In genomic region chr2:64750001-64750816, GRCh38 we compare ENCODE assay signal across 8 cellular contexts.
A peak's percentile ranks its signal among the peaks of the same experiment; 100 is the strongest.
DNase-seq lines count a peak whose midpoint lies in the region; ATAC-seq lines count a peak whose summit lies in the region.

No MANE protein-coding gene starts in this region.

- peak overlapping the region; percentile 80 to 97 (median 86) for H3K4me2 ChIP-seq in BLaER1 treated with 17β-estradiol and CSF1 and Interleukin-3, amounts not matched to agents 10 nM and 100 nM

- CTCF ChIA-PET in activated CD4-positive, alpha-beta T cell treated with anti-CD3 and anti-CD28 coated beads for 36 hours (lab: Charles Lee): interaction anchor here (0.6 to 6.5 kb wide), 18 partner anchors 9 to 123 kb away, joined by 3 to 50 read pairs (median 4); partner anchors contain the start of gene SERTAD2

- peaks cover 0 to 37% (median 27%) of the 10 kb centered on the region in 11 experiments; a peak in 20 of 22 replicates for H3K27me3 ChIP-seq in BLaER1 treated with 17β-estradiol and CSF1 and Interleukin-3, amounts not matched to agents 10 nM and 100 nM
- peaks cover 21% of the 10 kb centered on the region for H3K27me3 ChIP-seq in HUES64 (ENCODE audit: insufficient read depth, low read length)

- intact Hi-C loops in activated CD4-positive, alpha-beta T cell treated with anti-CD3 and anti-CD28 coated beads for 36 hours (cut with DNase I, micrococcal nuclease): loop anchor here (1.0 to 5.0 kb wide), 14 partner anchors 12 to 909 kb away; partner anchors contain the start of genes ACTR2 (in 1 of the 2), SPRED2 (in 1 of the 2) and UGP2 (in 1 of the 2)

- H3K9ac ChIP-seq in BLaER1 treated with 17β-estradiol and CSF1 and Interleukin-3, amounts not matched to agents 10 nM and 100 nM: peak overlapping the region; percentile 69 to 90 (median 81)
- H3K9ac ChIP-seq in HUES64 (ENCODE audit: low read depth, low read length): peak overlapping the region; percentile 63

- peak; percentile 65 for DNase-seq in activated CD4-positive, alpha-beta T cell treated with anti-CD3 and anti-CD28 coated beads for 36 hours
- peak; percentile 63 for DNase-seq in kidney tubule cell (ENCODE audit: low spot score)
- peak; percentile 19 to 27 (median 19) for DNase-seq in stimulated activated CD4-positive, alpha-beta T cell treated with anti-CD3 and anti-CD28 coated beads, Interleukin-12 subunit alpha, Interleukin-12 subunit beta, amount 100 ng/mL, for 48 hours (ENCODE audit: low read depth in 2 of 3, low spot score in 1 of 3)

- peak overlapping the region; percentile 92 for H3K4me3 Mint-ChIP-seq in activated CD4-positive, alpha-beta T cell treated with anti-CD3 and anti-CD28 coated beads for 36 hours

- H3K4me1 Mint-ChIP-seq in activated CD4-positive, alpha-beta T cell treated with anti-CD3 and anti-CD28 coated beads for 36 hours: peaks cover 26% of the 10 kb centered on the region

- no peaks in the 10 kb centered on the region for H3K36me3 Mint-ChIP-seq in activated CD4-positive, alpha-beta T cell treated with anti-CD3 and anti-CD28 coated beads for 36 hours (ENCODE audit: low read depth)

- POLR2A ChIA-PET in activated CD4-positive, alpha-beta T cell treated with anti-CD3 and anti-CD28 coated beads for 36 hours (lab: Charles Lee): interaction anchor here (0.8 to 3.3 kb wide), 5 partner anchors 11 to 477 kb away, joined by 3 to 28 read pairs (median 4); partner anchors contain the start of genes ACTR2, AFTPH and SERTAD2

- H3K36me3 ChIP-seq in BLaER1 treated with 17β-estradiol and CSF1 and Interleukin-3, amounts not matched to agents 10 nM and 100 nM: no peaks in the 10 kb centered on the region
- H3K36me3 ChIP-seq in HUES64 (ENCODE audit: insufficient read depth, low read length): no peaks in the 10 kb centered on the region

- no peaks in the 10 kb centered on the region for H3K27me3 Mint-ChIP-seq in activated CD4-positive, alpha-beta T cell treated with anti-CD3 and anti-CD28 coated beads for 36 hours

- peak overlapping the region; percentile 92 for H3K27ac Mint-ChIP-seq in activated CD4-positive, alpha-beta T cell treated with anti-CD3 and anti-CD28 coated beads for 36 hours

- peaks cover 11 to 27% (median 14%) of the 10 kb centered on the region in 10 experiments for H3K4me1 ChIP-seq in BLaER1 treated with 17β-estradiol and CSF1 and Interleukin-3, amounts not matched to agents 10 nM and 100 nM
- peaks cover 16% of the 10 kb centered on the region for H3K4me1 ChIP-seq in HUES64 (ENCODE audit: insufficient read depth, low read length)

- H4K20me1 ChIP-seq in BLaER1 treated with 17β-estradiol and CSF1 and Interleukin-3, amounts not matched to agents 10 nM and 100 nM: no peaks in the 10 kb centered on the region

- ATAC-seq in activated CD4-positive, alpha-beta T cell treated with anti-CD3 and anti-CD28 coated beads for 36 hours: no peak
- ATAC-seq in GM18502 (IDR thresholded peaks at IDR 0.05; ENCODE audit: poor library complexity, unreplicated experiment) (no peak), GM18517 (IDR thresholded peaks at IDR 0.05; ENCODE audit: unreplicated experiment) (no peak)

- H3K27ac ChIP-seq in BLaER1 treated with 17β-estradiol and CSF1 and Interleukin-3, amounts not matched to agents 10 nM and 100 nM: peak overlapping the region; percentile 51 to 82 (median 69); a peak in 21 of 22 replicates
- H3K27ac ChIP-seq in HUES64 (ENCODE audit: low read depth, low read length) (peak overlapping the region; percentile 87; the same call in 1 of the 2 replicates), cingulate gyrus (ENCODE audit: low read depth, low read length) (peak overlapping the region; percentile 99)

- no peaks in the 10 kb centered on the region for H3K9me3 Mint-ChIP-seq in activated CD4-positive, alpha-beta T cell treated with anti-CD3 and anti-CD28 coated beads for 36 hours (ENCODE audit: low read depth)

- under 1% methylated on average over 30 of the region's 38 CpGs for WGBS in HUES64

- H3K9me3 ChIP-seq in BLaER1 treated with 17β-estradiol and CSF1 and Interleukin-3, amounts not matched to agents 10 nM and 100 nM (replicated peaks in 1 of 11): 0 out of 22 replicates have a peak, but pooled peaks cover 0 to under 1% (median 0%) of the 10 kb centered on the region in 11 experiments
- H3K9me3 ChIP-seq in HUES64 (ENCODE audit: insufficient read depth, low read depth, low read length): no peaks in the 10 kb centered on the region

- peak overlapping the region; percentile 72 to 85 (median 78) for H3K4me3 ChIP-seq in BLaER1 treated with 17β-estradiol and CSF1 and Interleukin-3, amounts not matched to agents 10 nM and 100 nM
- H3K4me3 ChIP-seq in HUES64 (ENCODE audit: low read length): peak overlapping the region; percentile 87
